In the genomic region with DNA sequence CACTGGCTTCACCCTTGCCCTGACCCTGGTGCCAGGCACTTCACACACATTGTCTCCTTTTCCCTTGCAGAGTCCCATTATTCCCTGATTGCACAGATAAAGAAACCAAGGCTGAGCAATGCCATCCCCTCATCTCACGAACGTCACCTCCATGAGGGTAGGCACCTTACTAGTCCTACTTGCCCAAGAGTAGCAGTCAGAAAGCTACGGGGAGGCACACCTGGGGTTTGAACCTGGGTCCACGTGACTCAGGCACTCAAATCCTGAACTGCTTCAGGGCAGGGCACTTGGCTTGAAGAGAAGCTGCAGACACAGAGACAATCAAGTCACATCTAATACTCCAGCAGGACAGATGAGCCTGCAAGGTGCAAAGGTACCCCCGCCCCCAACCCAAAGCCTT, we compare ENCODE assay signal across 17 cellular contexts. TPM values are rescaled to one million over a fixed set of nuclear protein-coding genes. Genes with fewer than 3 reads are reported as not detected.
DNase-seq lines count a peak whose midpoint lies in the region; ATAC-seq and TF ChIP-seq lines count a peak whose summit lies in the region.
"Had no signal": no experiment of that assay in that cellular context is flagged by ENCODE, and none has a peak within 500 bp of the region (broad histone marks: within the 10 kb centered on the region; RNA-seq: fewer than 3 reads in every experiment).

No MANE protein-coding gene starts in this region.

- H3K4me3 Mint-ChIP-seq in activated naive CD4-positive, alpha-beta T cell treated with anti-CD3 and anti-CD28 coated beads, Interleukin-2, amount 50 U/mL, for 24 hours = no peak overlapping the region
- no peak overlapping the region for H3K4me3 Mint-ChIP-seq in activated naive CD4-positive, alpha-beta T cell treated with anti-CD3 and anti-CD28 coated beads, Interleukin-2, amount 10 ng/mL, durations not matched to agents 7 days and 5 days

- no peaks in the 10 kb centered on the region for H3K9me2 ChIP-seq in PC-9 (ENCODE audit: insufficient read depth)
- H3K9me2 ChIP-seq in hepatocyte (replicated peaks; ENCODE audit: insufficient read depth) = no peaks in the 10 kb centered on the region

- no peaks in the 10 kb centered on the region for H3K79me2 ChIP-seq in PC-9 (ENCODE audit: low read depth)
- H3K79me2 ChIP-seq in hepatocyte = no peaks in the 10 kb centered on the region

- no peaks in the 10 kb centered on the region for H3K36me3 Mint-ChIP-seq in activated naive CD4-positive, alpha-beta T cell treated with anti-CD3 and anti-CD28 coated beads, Interleukin-2, amount 50 U/mL, for 24 hours
- H3K36me3 Mint-ChIP-seq in activated naive CD4-positive, alpha-beta T cell treated with anti-CD3 and anti-CD28 coated beads, Interleukin-2, amount 10 ng/mL, durations not matched to agents 7 days and 5 days = no peaks in the 10 kb centered on the region

- peaks cover 51% of the 10 kb centered on the region for H3K4me1 ChIP-seq in PC-9 (replicated peaks; ENCODE audit: insufficient read depth)
- peaks cover 36% of the 10 kb centered on the region for H3K4me1 ChIP-seq in hepatocyte (ENCODE audit: insufficient read depth)
- peaks cover 0 to 24% (median 19%) of the 10 kb centered on the region in 4 donors for H3K4me1 ChIP-seq in stomach

- 68% methylated on average over 5 of the region's 5 CpGs for WGBS in hepatocyte (ENCODE audit: low lambda C conversion rate, missing lambda C conversion rate)
- WGBS in stomach, 5 donors = 44 to 74% (median 62%) methylated on average over 5 of the region's 5 CpGs

- H3K36me3 ChIP-seq in PC-9 (ENCODE audit: low read depth) = no peaks in the 10 kb centered on the region
- H3K36me3 ChIP-seq in hepatocyte (replicated peaks; ENCODE audit: insufficient read depth, low read depth) = no peaks in the 10 kb centered on the region
- H3K36me3 ChIP-seq in stomach = no peaks in the 10 kb centered on the region
- H3K36me3 ChIP-seq: BLaER1 treated with 17β-estradiol and CSF1 and Interleukin-3, amounts not matched to agents 10 nM and 100 nM had no signal

- no peaks in the 10 kb centered on the region for H3K9me3 Mint-ChIP-seq in activated naive CD4-positive, alpha-beta T cell treated with anti-CD3 and anti-CD28 coated beads, Interleukin-2, amount 50 U/mL, for 24 hours
- H3K9me3 Mint-ChIP-seq in activated naive CD4-positive, alpha-beta T cell treated with anti-CD3 and anti-CD28 coated beads, Interleukin-2, amount 10 ng/mL, durations not matched to agents 7 days and 5 days = no peaks in the 10 kb centered on the region

- H3K27ac ChIP-seq in PC-9 (no peak overlapping the region), hepatocyte (peak overlapping the region; percentile 95), stomach (peak overlapping the region; percentile 84 to 89 (median 89))
- H3K27ac ChIP-seq: BLaER1 treated with 17β-estradiol and CSF1 and Interleukin-3, amounts not matched to agents 10 nM and 100 nM had no signal

- H2AFZ ChIP-seq in PC-9 = no peak overlapping the region
- H2AFZ ChIP-seq in hepatocyte = no peak overlapping the region

- no peak for ATAC-seq in HG03378 (IDR thresholded peaks at IDR 0.05; ENCODE audit: unreplicated experiment)

- BruUV-seq in PC-9 (replicated peaks; lab: Mats Ljungman, UMichigan) = no TSS peak

- H4K20me1 ChIP-seq in PC-9 (ENCODE audit: insufficient read depth) (no peaks in the 10 kb centered on the region), hepatocyte (ENCODE audit: insufficient read depth, poor library complexity, severe bottlenecking) (no peaks in the 10 kb centered on the region)
- H4K20me1 ChIP-seq: BLaER1 treated with 17β-estradiol and CSF1 and Interleukin-3, amounts not matched to agents 10 nM and 100 nM had no signal

- TF ChIP-seq POLR2A in stomach (IDR thresholded peaks at IDR 0.05) = no peak

- POLR2A ChIA-PET in PC-9 (lab: Charles Lee; ENCODE audit: unreplicated experiment) = interaction anchor here (0.6 kb wide), 1 partner anchor 506 kb away, joined by 11 read pairs; no protein-coding TSS in a partner anchor

- intact Hi-C loops in PC-9 (cut with micrococcal nuclease; ENCODE audit: unreplicated experiment) (loop anchor here (10.0 kb wide), 1 partner anchor 324 kb away; no protein-coding TSS in a partner anchor), stomach (cut with DNase I; ENCODE audit: low total_unique reads) (no loop called here)

- CTCF ChIA-PET in activated naive CD4-positive, alpha-beta T cell treated with anti-CD3 and anti-CD28 coated beads, Interleukin-2, amount 10 ng/mL, durations not matched to agents 7 days and 5 days (lab: Charles Lee) = interaction anchor here (1.3 to 2.0 kb wide), 2 partner anchors 132 to 140 kb away, joined by 5 read pairs; a partner anchor contains a TSS
- CTCF ChIA-PET in PC-9 (lab: Charles Lee) = interaction anchor here (0.7 to 1.0 kb wide), 2 partner anchors 111 to 1865 kb away, joined by 3 to 6 read pairs; no protein-coding TSS in a partner anchor

- H3K27ac Mint-ChIP-seq in activated naive CD4-positive, alpha-beta T cell treated with anti-CD3 and anti-CD28 coated beads, Interleukin-2, amount 50 U/mL, for 24 hours = peak overlapping the region; percentile 12
- H3K27ac Mint-ChIP-seq in activated naive CD4-positive, alpha-beta T cell treated with anti-CD3 and anti-CD28 coated beads, Interleukin-2, amount 10 ng/mL, durations not matched to agents 7 days and 5 days = no peak overlapping the region

- no peak for DNase-seq in activated naive CD4-positive, alpha-beta T cell treated with anti-CD3 and anti-CD28 coated beads, Interleukin-2, amount 10 ng/mL, durations not matched to agents 7 days and 5 days
- DNase-seq in PC-9 (no peak), hepatocyte (ENCODE audit: low spot score) (no peak), stomach (no peak), CD1c-positive myeloid dendritic cell (ENCODE audit: extremely low spot score) (no peak)
- DNase-seq in activated CD8-positive, alpha-beta memory T cell treated with anti-CD3 and anti-CD28 coated beads, Interleukin-2, amount 50 U/mL, for 48 hours = no peak
- DNase-seq: 8988T, Karpas-422, MM.1S, NCI-H187 treated with DMSO at 0.1 percent for 48 hours, NCI-H446 treated with DMSO at 0.1 percent for 48 hours, NCI-H774, SIG-M5 had no signal

- peak overlapping the region; percentile 77 for H3K4me2 ChIP-seq in PC-9
- H3K4me2 ChIP-seq in hepatocyte = peak overlapping the region; percentile 57
- H3K4me2 ChIP-seq: BLaER1 treated with 17β-estradiol and CSF1 and Interleukin-3, amounts not matched to agents 10 nM and 100 nM had no signal

- no peaks in the 10 kb centered on the region for H3K27me3 ChIP-seq in PC-9 (ENCODE audit: insufficient read depth, low read depth)
- no peaks in the 10 kb centered on the region for H3K27me3 ChIP-seq in hepatocyte
- H3K27me3 ChIP-seq in stomach = no peaks in the 10 kb centered on the region
- H3K27me3 ChIP-seq: BLaER1 treated with 17β-estradiol and CSF1 and Interleukin-3, amounts not matched to agents 10 nM and 100 nM had no signal

- no peak overlapping the region for H3K4me3 ChIP-seq in PC-9
- no peak overlapping the region for H3K4me3 ChIP-seq in hepatocyte
- H3K4me3 ChIP-seq in stomach = peak overlapping the region in 3 of 4 donors; percentile 27 to 45 (median 29)
- H3K4me3 ChIP-seq: BLaER1 treated with 17β-estradiol and CSF1 and Interleukin-3, amounts not matched to agents 10 nM and 100 nM; GM12878 had no signal

- H3K27me3 Mint-ChIP-seq in activated naive CD4-positive, alpha-beta T cell treated with anti-CD3 and anti-CD28 coated beads, Interleukin-2, amount 50 U/mL, for 24 hours = peaks cover 1% of the 10 kb centered on the region
- H3K27me3 Mint-ChIP-seq in activated naive CD4-positive, alpha-beta T cell treated with anti-CD3 and anti-CD28 coated beads, Interleukin-2, amount 10 ng/mL, durations not matched to agents 7 days and 5 days = peaks cover 8% of the 10 kb centered on the region

- TF ChIP-seq EP300 in stomach (IDR thresholded peaks at IDR 0.05) = no peak

- peaks cover 19% of the 10 kb centered on the region; the same call in 1 of the 2 replicates for H3F3A ChIP-seq in PC-9 (ENCODE audit: insufficient read depth, low read depth)

- H3K4me1 Mint-ChIP-seq in activated naive CD4-positive, alpha-beta T cell treated with anti-CD3 and anti-CD28 coated beads, Interleukin-2, amount 50 U/mL, for 24 hours = peaks cover 8% of the 10 kb centered on the region
- peaks cover 10% of the 10 kb centered on the region for H3K4me1 Mint-ChIP-seq in activated naive CD4-positive, alpha-beta T cell treated with anti-CD3 and anti-CD28 coated beads, Interleukin-2, amount 10 ng/mL, durations not matched to agents 7 days and 5 days

- TF ChIP-seq CTCF in PC-9 (conservative IDR thresholded peaks at IDR 0.05) (no peak), hepatocyte (IDR thresholded peaks at IDR 0.05; ENCODE audit: poor library complexity) (no peak), stomach (IDR thresholded peaks at IDR 0.05) (no peak)

- H3K9me3 ChIP-seq in PC-9 (ENCODE audit: insufficient read depth, low read depth) (no peaks in the 10 kb centered on the region), hepatocyte (ENCODE audit: low read depth) (no peaks in the 10 kb centered on the region), stomach (no peaks in the 10 kb centered on the region)
- H3K9me3 ChIP-seq: BLaER1 treated with 17β-estradiol and CSF1 and Interleukin-3, amounts not matched to agents 10 nM and 100 nM had no signal

RNA-seq across cellular contexts. Expression of a gene that starts 1.9 kb away (rescaled TPM):
- 3.9 and 4.0 TPM in 2 replicates for total RNA-seq in PC-9 (2021)
- total RNA-seq in hepatocyte = 7.4 and 9.8 TPM in 2 replicates
- 4.9 and 5.1 TPM in 2 replicates for polyA plus RNA-seq in hepatocyte
- total RNA-seq in stomach = 100 to 1,000 TPM in 2 of 5 donors, 10 to 100 TPM in 3; 29.0 to 110 (median 98.6) TPM
- polyA plus RNA-seq in stomach = 100 to 1,000 TPM in 1 of 3 donors, 10 to 100 TPM in 1, 1 to 10 TPM in 1; 6.3 to 145 (median 36.4) TPM

Comparison
In these comparisons a context has a peak if more than half of its experiments do, and no peak if none do; other contexts are left out.
1. H3K4me3 ChIP-seq: peak in stomach (3 of 4); none in PC-9 (single experiment) and hepatocyte (single experiment).